In genomic region chr7:74253331-74253730, GRCh38 we compare ENCODE assay signal across 9 cellular contexts. TPM values are rescaled to one million over a fixed set of nuclear protein-coding genes. Genes with fewer than 3 reads are reported as not detected.
DNase-seq lines count a peak whose midpoint lies in the region; TF ChIP-seq lines count a peak whose summit lies in the region.
"Had no signal": no experiment of that assay in that cellular context is flagged by ENCODE, and none has a peak within 500 bp of the region (broad histone marks: within the 10 kb centered on the region; RNA-seq: fewer than 3 reads in every experiment).

No MANE protein-coding gene starts in this region.

- no peak overlapping the region for H2BK15ac ChIP-seq in mesendoderm (replicated peaks; ENCODE audit: low read depth)

- H2BK5ac ChIP-seq in mesendoderm (ENCODE audit: low read length), result no peak overlapping the region

- no peak overlapping the region for H4K8ac ChIP-seq in mesendoderm (ENCODE audit: low read depth, low read length)

- H3K4me3 ChIP-seq in A673 (ENCODE audit: low read depth, low read length, poor library complexity, severe bottlenecking), result peak overlapping the region; percentile 90
- H3K4me3 ChIP-seq in HUES6 (ENCODE audit: low read depth, low read length), result peak overlapping the region; percentile 95
- H3K4me3 ChIP-seq in astrocyte of the spinal cord (ENCODE audit: low read depth, low read length), result peak overlapping the region; percentile 87
- H3K4me3 ChIP-seq in mesendoderm (ENCODE audit: low read length), result no peak overlapping the region

- peaks cover 36% of the 10 kb centered on the region for H3K36me3 ChIP-seq in A673 (ENCODE audit: insufficient read depth, low read length, poor library complexity, severe bottlenecking)
- peaks cover 38% of the 10 kb centered on the region for H3K36me3 ChIP-seq in HUES6 (ENCODE audit: control insufficient read depth, insufficient read depth, low read length)
- H3K36me3 ChIP-seq in mesendoderm (ENCODE audit: control insufficient read depth, insufficient read depth, low read length), result peaks cover 7% of the 10 kb centered on the region

- no peaks in the 10 kb centered on the region for H3K27me3 ChIP-seq in A673 (replicated peaks; ENCODE audit: insufficient read depth, low read depth, low read length, poor library complexity)
- no peaks in the 10 kb centered on the region for H3K27me3 ChIP-seq in HUES6 (ENCODE audit: control insufficient read depth, insufficient read depth, low read length)
- H3K27me3 ChIP-seq in mesendoderm (ENCODE audit: insufficient read depth, low read length, poor library complexity), result no peaks in the 10 kb centered on the region

- POLR2A ChIA-PET in A673 (lab: Charles Lee; ENCODE audit: low non-redundant PET), result no interaction called here

- BruUV-seq in A673 (replicated peaks; lab: Mats Ljungman, UMichigan), result no TSS peak

- DNase-seq in A673 (ENCODE audit: low spot score) (no peak), astrocyte of the spinal cord (ENCODE audit: low read depth, low spot score) (no peak), mesendoderm (no peak), NCI-H345 treated with DMSO at 0.1 percent for 48 hours (lab: John Stamatoyannopoulos, UW; ENCODE audit: unreplicated experiment) (no peak), iPS-NIHi7 (ENCODE audit: extremely low spot score) (no peak), SIG-M5 (lab: John Stamatoyannopoulos, UW) (no peak)
- no peak for DNase-seq in stimulated activated CD4-positive, alpha-beta T cell treated with anti-CD3 and anti-CD28 coated beads, Interleukin-4, amount 100 ng/mL, for 4 hours
- DNase-seq: KBM-7 had no signal

- H3K79me2 ChIP-seq in mesendoderm (ENCODE audit: control insufficient read depth, insufficient read depth, low read length), result peaks cover 13% of the 10 kb centered on the region

- H3K4ac ChIP-seq in mesendoderm (ENCODE audit: low read depth, low read length), result no peak overlapping the region

- no peak overlapping the region for H4K5ac ChIP-seq in mesendoderm (ENCODE audit: low read length)

- TF ChIP-seq CTCF in A673 (conservative IDR thresholded peaks at IDR 0.05; ENCODE audit: low read depth, low read length), result no peak
- no peak for TF ChIP-seq CTCF in astrocyte of the spinal cord (IDR thresholded peaks at IDR 0.05; ENCODE audit: low read depth, low read length)

- H2AK5ac ChIP-seq in mesendoderm (ENCODE audit: low read length), result no peak overlapping the region

- H3K56ac ChIP-seq in mesendoderm (ENCODE audit: low read length), result peak overlapping the region; percentile 78

- in situ Hi-C loops in astrocyte of the spinal cord (cut with HindIII; ENCODE audit: low sequenced_read_pairs), result no loop called here

- H3K27ac ChIP-seq in A673 (ENCODE audit: low read depth, low read length, poor library complexity, severe bottlenecking) (peak overlapping the region; percentile 98), HUES6 (ENCODE audit: low read depth, low read length) (no peak overlapping the region), mesendoderm (ENCODE audit: low read depth, low read length) (no peak overlapping the region)

- intact Hi-C loops in A673 (cut with micrococcal nuclease; ENCODE audit: unreplicated experiment), result no loop called here

- CTCF ChIA-PET in A673 (lab: Charles Lee), result no interaction called here

- H3K23ac ChIP-seq in mesendoderm (ENCODE audit: low read length), result no peak overlapping the region

- WGBS in mesendoderm (ENCODE audit: extremely low coverage, insufficient coverage, low lambda C conversion rate), result no CpG with 5 or more reads among the region's 7 CpGs

- H3K9ac ChIP-seq in HUES6 (ENCODE audit: low read length) (peak overlapping the region; percentile 98), mesendoderm (ENCODE audit: low read length) (peak overlapping the region; percentile 97)

- H3K18ac ChIP-seq in mesendoderm (ENCODE audit: low read length), result no peak overlapping the region

- H3K4me1 ChIP-seq in A673 (ENCODE audit: insufficient read depth, low read length, poor library complexity, severe bottlenecking) (no peaks in the 10 kb centered on the region), HUES6 (ENCODE audit: control insufficient read depth, insufficient read depth, low read length) (no peaks in the 10 kb centered on the region), mesendoderm (ENCODE audit: control insufficient read depth, low read depth, low read length) (no peaks in the 10 kb centered on the region)

- H3K9me3 ChIP-seq in A673 (ENCODE audit: low read depth, low read length, poor library complexity, severe bottlenecking) (no peaks in the 10 kb centered on the region), HUES6 (ENCODE audit: control insufficient read depth, insufficient read depth, low read depth, low read length) (no peaks in the 10 kb centered on the region)

- H3K79me1 ChIP-seq in mesendoderm (ENCODE audit: low read length), result peaks cover 7% of the 10 kb centered on the region

- peak overlapping the region; percentile 86 for H3K4me2 ChIP-seq in mesendoderm (ENCODE audit: low read length)

- H2BK120ac ChIP-seq in mesendoderm (ENCODE audit: low read depth, low read length), result no peak overlapping the region

RNA-seq across cellular contexts. Expression of gene RFC2, which starts 0.9 kb away (rescaled TPM):
- total RNA-seq in A673 (2021), result 113 and 125 TPM in 2 replicates
- polyA plus RNA-seq in mesendoderm (2013, experiment 1 of 2), result 70.5 TPM
- 73.3 TPM for polyA plus RNA-seq in mesendoderm (2013, experiment 2 of 2)

RNA-seq across cellular contexts. Expression of gene CLIP2, which starts 35.9 kb away (rescaled TPM):
- total RNA-seq in A673 (2021), result 28.9 and 33.3 TPM in 2 replicates
- 11.1 TPM for polyA plus RNA-seq in mesendoderm (2013, experiment 1 of 2)
- polyA plus RNA-seq in mesendoderm (2013, experiment 2 of 2), result 12.8 TPM

RNA-seq across cellular contexts. Expression of gene LAT2, which starts 43.5 kb away (rescaled TPM):
- total RNA-seq in A673 (2021), result 0.28 and 0.58 TPM in 2 replicates
- 0.42 TPM for polyA plus RNA-seq in mesendoderm (2013, experiment 1 of 2)
- polyA plus RNA-seq in mesendoderm (2013, experiment 2 of 2), result 0.41 TPM
